24 cellular contexts compared by ENCODE assay signal in the genomic region with DNA sequence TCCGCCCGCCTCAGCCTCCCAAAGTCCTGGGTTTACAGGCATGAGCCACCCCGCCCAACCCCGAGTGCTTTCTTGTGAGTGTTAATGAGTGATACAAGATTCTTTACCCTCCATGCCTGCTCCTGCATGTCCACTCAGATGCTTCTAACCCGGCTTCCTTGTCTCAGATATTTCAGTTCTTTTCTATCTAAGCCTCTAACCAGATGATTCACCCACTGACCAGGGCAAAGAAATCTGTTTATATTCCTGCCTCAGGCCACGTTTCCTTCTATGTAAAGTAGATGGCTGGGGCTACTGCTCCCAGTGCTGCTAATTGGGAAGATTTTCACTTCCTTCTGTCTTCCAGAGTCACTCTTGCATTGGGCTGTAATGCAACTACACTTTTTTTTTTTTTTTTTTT.
A peak's percentile ranks its signal among the peaks of the same experiment; 100 is the strongest.
DNase-seq lines count a peak whose midpoint lies in the region; ATAC-seq and TF ChIP-seq lines count a peak whose summit lies in the region.
"Had no signal": no experiment of that assay in that cellular context is flagged by ENCODE, and none has a peak within 500 bp of the region (broad histone marks: within the 10 kb centered on the region; RNA-seq: fewer than 3 reads in every experiment).

No MANE protein-coding gene starts in this region.

- H2BK120ac ChIP-seq in trophoblast cell (ENCODE audit: insufficient read depth, low read length, poor library complexity): no peak overlapping the region

- no peaks in the 10 kb centered on the region for H3K79me1 ChIP-seq in trophoblast cell (ENCODE audit: low read length)

- no peak overlapping the region for H3K18ac ChIP-seq in trophoblast cell (ENCODE audit: low read length)

- no peak overlapping the region for H2AK5ac ChIP-seq in trophoblast cell (ENCODE audit: low read length)

- no peaks in the 10 kb centered on the region for H3K79me2 ChIP-seq in mammary epithelial cell (ENCODE audit: insufficient read depth, low read length)
- H3K79me2 ChIP-seq in trophoblast cell (ENCODE audit: control insufficient read depth, insufficient read depth, low read length, poor library complexity): no peaks in the 10 kb centered on the region

- WGBS in mammary epithelial cell (ENCODE audit: low coverage, missing lambda C conversion rate): 69% methylated on average over 6 of the region's 6 CpGs
- no CpG with 5 or more reads among the region's 6 CpGs for WGBS in trophoblast cell (ENCODE audit: extremely low coverage, insufficient coverage, insufficient read length)
- WGBS in endodermal cell (ENCODE audit: insufficient coverage in 1 of 2, insufficient read length in 1 of 2), 2 experiments: 93 to 100% methylated on average over 1 to 6 of the region's 6 CpGs

- peak; percentile 57 for DNase-seq in mammary epithelial cell
- no peak for DNase-seq in breast epithelium (ENCODE audit: low spot score in 2 of 2)
- DNase-seq in RPMI7951 (ENCODE audit: low read depth): peak; percentile 95
- peak; percentile 42 to 78 for DNase-seq in foreskin keratinocyte
- peak; percentile 22 to 48 for DNase-seq in trophoblast cell
- no peak for DNase-seq in NCI-H128 (lab: John Stamatoyannopoulos, UW; ENCODE audit: unreplicated experiment)
- DNase-seq in endodermal cell: no peak
- DNase-seq in DMS53 treated with DMSO at 0.1 percent for 48 hours (lab: John Stamatoyannopoulos, UW; ENCODE audit: unreplicated experiment): no peak
- DNase-seq: CD4-positive, CD25-positive, alpha-beta regulatory T cell; DMS153; GDM1; HCEC 1CT; NCI-H1436 treated with DMSO at 0.1 percent for 48 hours; NCI-H187 treated with DMSO at 0.1 percent for 48 hours; NCI-H345; NCI-H510A treated with DMSO at 0.1 percent for 48 hours; Peyer's patch; SK-N-SH; SW 1271 had no signal

- in situ Hi-C loops in mammary epithelial cell (cut with MboI; ENCODE audit: low sequenced_read_pairs in 2 of 2): no loop called here

- no peak overlapping the region for H3K4ac ChIP-seq in trophoblast cell (ENCODE audit: low read depth, low read length)

- dilution Hi-C loops in mammary epithelial cell (cut with HindIII; ENCODE audit: low sequenced_read_pairs): no loop called here

- H3K14ac ChIP-seq in trophoblast cell (ENCODE audit: low read length): no peak overlapping the region

- peaks cover 4% of the 10 kb centered on the region for H3K4me1 Mint-ChIP-seq in endodermal cell
- H3K4me1 Mint-ChIP-seq: CD4-positive, CD25-positive, alpha-beta regulatory T cell; IgD-negative memory B cell had no signal

- H4K20me1 ChIP-seq in mammary epithelial cell (ENCODE audit: insufficient read depth, low read length): no peaks in the 10 kb centered on the region
- H4K20me1 ChIP-seq: BLaER1 had no signal

- H2BK5ac ChIP-seq in trophoblast cell (ENCODE audit: low read depth, low read length, poor library complexity): no peak overlapping the region

- H2AFZ ChIP-seq in mammary epithelial cell (ENCODE audit: low read depth, low read length) (no peak overlapping the region), trophoblast cell (ENCODE audit: insufficient read depth, low read length, poor library complexity) (no peak overlapping the region)

- peaks cover 14% of the 10 kb centered on the region for H3K9me3 Mint-ChIP-seq in endodermal cell

- no peak overlapping the region for H4K91ac ChIP-seq in trophoblast cell (ENCODE audit: low read depth, low read length)

- H4K12ac ChIP-seq in trophoblast cell (ENCODE audit: low read depth, low read length): no peak overlapping the region

- peaks cover 4% of the 10 kb centered on the region for H3K9me3 ChIP-seq in mammary epithelial cell (replicated peaks; ENCODE audit: insufficient read depth, low read length)
- H3K9me3 ChIP-seq in breast epithelium: no peaks in the 10 kb centered on the region
- no peaks in the 10 kb centered on the region for H3K9me3 ChIP-seq in trophoblast cell (ENCODE audit: insufficient read depth, low read depth, low read length)
- no peaks in the 10 kb centered on the region for H3K9me3 ChIP-seq in endodermal cell (ENCODE audit: control insufficient read depth, low read length)
- H3K9me3 ChIP-seq: Peyer's patch, SK-N-SH had no signal

- no peak for ATAC-seq in foreskin keratinocyte
- ATAC-seq: GM12878 had no signal

- H3K4me2 ChIP-seq in mammary epithelial cell (ENCODE audit: insufficient read depth, low read depth, low read length): no peak overlapping the region
- no peak overlapping the region for H3K4me2 ChIP-seq in trophoblast cell (ENCODE audit: low read length)
- H3K4me2 ChIP-seq: BLaER1, KMS-11, SK-N-SH had no signal

- peaks cover 7% of the 10 kb centered on the region for H3K4me1 ChIP-seq in mammary epithelial cell (ENCODE audit: insufficient read depth, low read length)
- no peaks in the 10 kb centered on the region for H3K4me1 ChIP-seq in breast epithelium
- peaks cover 8% of the 10 kb centered on the region for H3K4me1 ChIP-seq in foreskin keratinocyte
- no peaks in the 10 kb centered on the region for H3K4me1 ChIP-seq in trophoblast cell (ENCODE audit: control insufficient read depth in 1 of 2, insufficient read depth in 2 of 2, low read length in 2 of 2)
- peaks cover 3% of the 10 kb centered on the region for H3K4me1 ChIP-seq in endodermal cell (ENCODE audit: control insufficient read depth, insufficient read depth, low read length)
- H3K4me1 ChIP-seq: BLaER1, Peyer's patch had no signal

- CTCF ChIA-PET in mammary epithelial cell (lab: Charles Lee; ENCODE audit: low non-redundant PET): no interaction called here

- no peak overlapping the region for H4K8ac ChIP-seq in trophoblast cell (ENCODE audit: low read depth, low read length)

- TF ChIP-seq CTCF in mammary epithelial cell (conservative IDR thresholded peaks at IDR 0.05 in 1 of 2, IDR thresholded peaks at IDR 0.05 in 1 of 2; ENCODE audit: extremely low read depth in 1 of 2, insufficient read depth in 1 of 2, low read depth in 1 of 2, low read length in 2 of 2): no peak
- no peak for TF ChIP-seq CTCF in breast epithelium (IDR thresholded peaks at IDR 0.05)
- no peak for TF ChIP-seq CTCF in foreskin keratinocyte (conservative IDR thresholded peaks at IDR 0.05)
- TF ChIP-seq CTCF in endodermal cell (conservative IDR thresholded peaks at IDR 0.05): no peak

- TF ChIP-seq POLR2A in breast epithelium (IDR thresholded peaks at IDR 0.05): no peak

- H3K4me3 Mint-ChIP-seq in endodermal cell: no peak overlapping the region
- H3K4me3 Mint-ChIP-seq: CD4-positive, CD25-positive, alpha-beta regulatory T cell; IgD-negative memory B cell had no signal

- no peak overlapping the region for H3K4me3 ChIP-seq in mammary epithelial cell (replicated peaks in 1 of 3; ENCODE audit: insufficient read depth in 1 of 3, low read depth in 2 of 3, low read length in 3 of 3)
- no peak overlapping the region for H3K4me3 ChIP-seq in breast epithelium
- no peak overlapping the region for H3K4me3 ChIP-seq in trophoblast cell (ENCODE audit: low read depth, low read length)
- no peak overlapping the region for H3K4me3 ChIP-seq in endodermal cell (ENCODE audit: low read length)
- H3K4me3 ChIP-seq: BLaER1, GM12878, Peyer's patch had no signal

- no peaks in the 10 kb centered on the region for H3K27me3 ChIP-seq in mammary epithelial cell (ENCODE audit: insufficient read depth, low read length)
- no peaks in the 10 kb centered on the region for H3K27me3 ChIP-seq in breast epithelium
- no peaks in the 10 kb centered on the region for H3K27me3 ChIP-seq in foreskin keratinocyte
- H3K27me3 ChIP-seq in trophoblast cell (ENCODE audit: insufficient read depth, low read length): no peaks in the 10 kb centered on the region
- no peaks in the 10 kb centered on the region for H3K27me3 ChIP-seq in endodermal cell (ENCODE audit: control insufficient read depth, insufficient read depth, low read length, poor library complexity, severe bottlenecking)
- H3K27me3 ChIP-seq: BLaER1, Peyer's patch had no signal

- H3K36me3 Mint-ChIP-seq in endodermal cell (ENCODE audit: low read depth): no peaks in the 10 kb centered on the region
- H3K36me3 Mint-ChIP-seq: CD4-positive, CD25-positive, alpha-beta regulatory T cell; IgD-negative memory B cell had no signal

- no TSS peak for BruUV-seq in mammary epithelial cell (replicated peaks; lab: Mats Ljungman, UMichigan)

- intact Hi-C loops in mammary epithelial cell (cut with micrococcal nuclease): no loop called here
- intact Hi-C loops in breast epithelium (cut with DNase I; ENCODE audit: low total_unique reads): no loop called here

- no peaks in the 10 kb centered on the region for H3K36me3 ChIP-seq in mammary epithelial cell (ENCODE audit: insufficient read depth, low read length)
- H3K36me3 ChIP-seq in breast epithelium: no peaks in the 10 kb centered on the region
- no peaks in the 10 kb centered on the region for H3K36me3 ChIP-seq in trophoblast cell (ENCODE audit: control insufficient read depth in 1 of 2, insufficient read depth in 2 of 2, low read length in 2 of 2)
- H3K36me3 ChIP-seq in endodermal cell (ENCODE audit: control insufficient read depth, insufficient read depth, low read length): no peaks in the 10 kb centered on the region
- H3K36me3 ChIP-seq: BLaER1, Peyer's patch had no signal

- no peak overlapping the region for H3K9ac ChIP-seq in mammary epithelial cell (ENCODE audit: insufficient read depth, low read length)
- no peak overlapping the region for H3K9ac ChIP-seq in trophoblast cell (ENCODE audit: low read length)
- no peak overlapping the region for H3K9ac ChIP-seq in endodermal cell (ENCODE audit: extremely low read depth, low read length, poor library complexity, severe bottlenecking)
- H3K9ac ChIP-seq: BLaER1, KMS-11, SK-N-SH had no signal

- H2BK12ac ChIP-seq in trophoblast cell (ENCODE audit: low read length): no peak overlapping the region

- H3K27me3 Mint-ChIP-seq in endodermal cell (ENCODE audit: insufficient read depth): no peaks in the 10 kb centered on the region
- H3K27me3 Mint-ChIP-seq: CD4-positive, CD25-positive, alpha-beta regulatory T cell; IgD-negative memory B cell had no signal

- no peak overlapping the region for H3K23ac ChIP-seq in trophoblast cell (ENCODE audit: low read length)

- H3K27ac ChIP-seq in mammary epithelial cell (ENCODE audit: insufficient read depth, low read depth, low read length) (no peak overlapping the region), breast epithelium (no peak overlapping the region), foreskin keratinocyte (no peak overlapping the region), trophoblast cell (ENCODE audit: low read depth, low read length) (no peak overlapping the region), endodermal cell (ENCODE audit: low read depth, low read length) (no peak overlapping the region)
- H3K27ac ChIP-seq: 22Rv1, BLaER1, KMS-11, Peyer's patch had no signal

- no peak overlapping the region for H3K27ac Mint-ChIP-seq in endodermal cell

Comparison
In these comparisons a context has a peak if more than half of its experiments do, and no peak if none do; other contexts are left out.
1. DNase-seq: peak in mammary epithelial cell (single experiment), RPMI7951 (single experiment), foreskin keratinocyte (2 of 2) and trophoblast cell (2 of 2); none in breast epithelium (0 of 2), NCI-H128 (single experiment), endodermal cell (single experiment) and DMS53 treated with DMSO at 0.1 percent for 48 hours (single experiment).